ENCODE assay signal across 1 cellular context in genomic region chr19:34480971-34481821, GRCh38.
TF ChIP-seq lines count a peak whose summit lies in the region.

TSS of gene WTIP (plus strand) at chr19:34481758. CDS start at chr19:34481975, 217 bp downstream.

TF ChIP-seq in WTC11, 78 proteins besides CTCF, POLR2A, EP300 and RAD21 (continued from another document):
- TF ChIP-seq, protein P1, sequence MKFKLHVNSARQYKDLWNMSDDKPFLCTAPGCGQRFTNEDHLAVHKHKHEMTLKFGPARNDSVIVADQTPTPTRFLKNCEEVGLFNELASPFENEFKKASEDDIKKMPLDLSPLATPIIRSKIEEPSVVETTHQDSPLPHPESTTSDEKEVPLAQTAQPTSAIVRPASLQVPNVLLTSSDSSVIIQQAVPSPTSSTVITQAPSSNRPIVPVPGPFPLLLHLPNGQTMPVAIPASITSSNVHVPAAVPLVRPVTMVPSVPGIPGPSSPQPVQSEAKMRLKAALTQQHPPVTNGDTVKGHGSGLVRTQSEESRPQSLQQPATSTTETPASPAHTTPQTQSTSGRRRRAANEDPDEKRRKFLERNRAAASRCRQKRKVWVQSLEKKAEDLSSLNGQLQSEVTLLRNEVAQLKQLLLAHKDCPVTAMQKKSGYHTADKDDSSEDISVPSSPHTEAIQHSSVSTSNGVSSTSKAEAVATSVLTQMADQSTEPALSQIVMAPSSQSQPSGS (CRISPR knock-in tag; IDR thresholded peaks at IDR 0.05; ENCODE audit: borderline replicate concordance, low read depth) = no peak
- TF ChIP-seq, protein P2, sequence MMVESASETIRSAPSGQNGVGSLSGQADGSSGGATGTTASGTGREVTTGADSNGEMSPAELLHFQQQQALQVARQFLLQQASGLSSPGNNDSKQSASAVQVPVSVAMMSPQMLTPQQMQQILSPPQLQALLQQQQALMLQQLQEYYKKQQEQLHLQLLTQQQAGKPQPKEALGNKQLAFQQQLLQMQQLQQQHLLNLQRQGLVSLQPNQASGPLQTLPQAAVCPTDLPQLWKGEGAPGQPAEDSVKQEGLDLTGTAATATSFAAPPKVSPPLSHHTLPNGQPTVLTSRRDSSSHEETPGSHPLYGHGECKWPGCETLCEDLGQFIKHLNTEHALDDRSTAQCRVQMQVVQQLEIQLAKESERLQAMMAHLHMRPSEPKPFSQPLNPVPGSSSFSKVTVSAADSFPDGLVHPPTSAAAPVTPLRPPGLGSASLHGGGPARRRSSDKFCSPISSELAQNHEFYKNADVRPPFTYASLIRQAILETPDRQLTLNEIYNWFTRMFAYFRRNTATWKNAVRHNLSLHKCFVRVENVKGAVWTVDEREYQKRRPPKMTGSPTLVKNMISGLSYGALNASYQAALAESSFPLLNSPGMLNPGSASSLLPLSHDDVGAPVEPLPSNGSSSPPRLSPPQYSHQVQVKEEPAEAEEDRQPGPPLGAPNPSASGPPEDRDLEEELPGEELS (CRISPR knock-in tag; IDR thresholded peaks at IDR 0.05) = 0 out of 2 replicates have a peak, but pooled peaks have one; percentile 7
- TF ChIP-seq FOXP1 (CRISPR knock-in tag; IDR thresholded peaks at IDR 0.05; ENCODE audit: borderline replicate concordance) (peak; percentile 49; the same call in 1 of the 2 replicates), ZNF232 (CRISPR knock-in tag; IDR thresholded peaks at IDR 0.05) (no peak), SP1 (CRISPR knock-in tag; conservative IDR thresholded peaks at IDR 0.05) (peak; percentile 82), NFYB (CRISPR knock-in tag; conservative IDR thresholded peaks at IDR 0.05; ENCODE audit: low read depth) (0 out of 2 replicates have a peak, but pooled peaks have one; percentile 16), E2F4 (CRISPR knock-in tag; IDR thresholded peaks at IDR 0.05; ENCODE audit: borderline replicate concordance, low read depth) (0 out of 2 replicates have a peak, but pooled peaks have one; percentile 40), ZBTB43 (CRISPR knock-in tag; IDR thresholded peaks at IDR 0.05) (peak; percentile 59; the same call in 1 of the 2 replicates)
- TF ChIP-seq, protein P3, sequence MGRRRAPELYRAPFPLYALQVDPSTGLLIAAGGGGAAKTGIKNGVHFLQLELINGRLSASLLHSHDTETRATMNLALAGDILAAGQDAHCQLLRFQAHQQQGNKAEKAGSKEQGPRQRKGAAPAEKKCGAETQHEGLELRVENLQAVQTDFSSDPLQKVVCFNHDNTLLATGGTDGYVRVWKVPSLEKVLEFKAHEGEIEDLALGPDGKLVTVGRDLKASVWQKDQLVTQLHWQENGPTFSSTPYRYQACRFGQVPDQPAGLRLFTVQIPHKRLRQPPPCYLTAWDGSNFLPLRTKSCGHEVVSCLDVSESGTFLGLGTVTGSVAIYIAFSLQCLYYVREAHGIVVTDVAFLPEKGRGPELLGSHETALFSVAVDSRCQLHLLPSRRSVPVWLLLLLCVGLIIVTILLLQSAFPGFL (CRISPR knock-in tag; IDR thresholded peaks at IDR 0.05; ENCODE audit: borderline replicate concordance) = no peak
